8 cellular contexts compared by ENCODE assay signal in the genomic region with DNA sequence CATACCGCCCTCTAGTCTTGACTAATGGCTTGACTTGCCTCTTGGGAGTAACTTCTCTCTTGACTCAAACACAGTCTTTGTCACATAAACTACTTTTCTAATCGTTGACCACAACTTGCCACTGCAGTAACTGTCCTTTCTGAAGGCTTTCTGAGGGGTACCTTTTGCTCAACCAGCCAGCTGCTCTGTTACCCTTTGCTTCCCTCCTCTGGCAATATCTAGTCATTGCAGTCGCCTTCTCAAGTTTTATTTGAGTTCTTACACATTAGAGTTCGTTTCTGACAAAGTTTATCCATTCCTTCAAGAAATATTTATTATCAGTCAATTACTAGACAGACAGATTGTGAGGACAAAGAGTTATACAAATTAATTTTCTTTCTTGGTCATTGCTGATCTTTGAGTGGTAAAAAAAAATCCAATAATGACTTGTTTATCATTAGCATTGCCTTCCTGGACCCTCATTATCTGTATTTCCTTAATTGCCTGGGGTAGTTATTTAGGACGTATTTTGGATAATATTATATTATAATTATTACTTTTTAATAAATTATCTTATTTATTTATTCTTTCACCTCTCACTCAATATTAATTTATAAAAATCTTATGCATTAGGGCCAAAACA.
A peak's percentile ranks its signal among the peaks of the same experiment; 100 is the strongest.
DNase-seq lines count a peak whose midpoint lies in the region; ATAC-seq, FAIRE-seq and TF ChIP-seq lines count a peak whose summit lies in the region.

No MANE protein-coding gene starts in this region.

- H3K9me3 ChIP-seq in HCT116 (ENCODE audit: control insufficient read depth in 1 of 2, insufficient read depth in 1 of 2, low read depth in 1 of 2, low read length in 2 of 2): no peaks in the 10 kb centered on the region
- no peaks in the 10 kb centered on the region for H3K9me3 ChIP-seq in ascending aorta
- no peaks in the 10 kb centered on the region for H3K9me3 ChIP-seq in keratinocyte (ENCODE audit: control insufficient read depth, low read depth, low read length)
- H3K9me3 ChIP-seq in CD8-positive, alpha-beta memory T cell (ENCODE audit: low read length): no peaks in the 10 kb centered on the region

- TF ChIP-seq POLR2A in HCT116 (IDR thresholded peaks at IDR 0.05; ENCODE audit: borderline replicate concordance, extremely low read depth, insufficient read depth, insufficient read length): no peak

- peaks cover 12 to 19% (median 14%) of the 10 kb centered on the region in 5 donors for H3K9me3 Mint-ChIP-seq in CD8-positive, alpha-beta memory T cell

- no peaks in the 10 kb centered on the region for H3K4me1 ChIP-seq in HCT116 (ENCODE audit: control insufficient read depth in 1 of 2, insufficient read depth in 2 of 2, low read length in 2 of 2)
- no peaks in the 10 kb centered on the region for H3K4me1 ChIP-seq in ascending aorta
- no peaks in the 10 kb centered on the region for H3K4me1 ChIP-seq in keratinocyte (ENCODE audit: control insufficient read depth, extremely low read depth, insufficient read depth, low read length)
- no peaks in the 10 kb centered on the region for H3K4me1 ChIP-seq in CD8-positive, alpha-beta memory T cell (ENCODE audit: insufficient read depth, low read length)

- H3K79me2 ChIP-seq in HCT116 (ENCODE audit: insufficient read depth, low read length) (no peaks in the 10 kb centered on the region), keratinocyte (ENCODE audit: control insufficient read depth, insufficient read depth, low read length) (no peaks in the 10 kb centered on the region)

- DNase-seq in G401 (ENCODE audit: low spot score) (peak; percentile 15), HCT116 (ENCODE audit: low read depth, low spot score) (peak; percentile 48), NCI-H2029 treated with DMSO at 0.1 percent for 48 hours (lab: John Stamatoyannopoulos, UW) (peak; percentile 31), ascending aorta (ENCODE audit: low spot score in 2 of 2) (no peak), keratinocyte (ENCODE audit: low read depth, low spot score) (no peak)
- DNase-seq in CD8-positive, alpha-beta memory T cell: no peak

- CTCF ChIA-PET in HCT116 (lab: Charles Lee): no interaction called here
- CTCF ChIA-PET in CD8-positive, alpha-beta memory T cell (lab: Charles Lee): no interaction called here

- in situ Hi-C loops in G401 (cut with HindIII; ENCODE audit: low sequenced_read_pairs): no loop called here

- no peak overlapping the region for H3K27ac ChIP-seq in HCT116 (ENCODE audit: low read depth, low read length)
- H3K27ac ChIP-seq in ascending aorta: no peak overlapping the region
- no peak overlapping the region for H3K27ac ChIP-seq in keratinocyte (ENCODE audit: control insufficient read depth, insufficient read depth, low read length)
- H3K27ac ChIP-seq in CD8-positive, alpha-beta memory T cell (ENCODE audit: low read depth, low read length): no peak overlapping the region

- no TSS peak for BruUV-seq in HCT116 (replicated peaks; lab: Mats Ljungman, UMichigan)

- H3K27me3 ChIP-seq in HCT116 (ENCODE audit: insufficient read depth, low read length): no peaks in the 10 kb centered on the region
- no peaks in the 10 kb centered on the region for H3K27me3 ChIP-seq in ascending aorta
- H3K27me3 ChIP-seq in keratinocyte (ENCODE audit: control insufficient read depth, extremely low read depth, insufficient read depth, low read length): no peaks in the 10 kb centered on the region
- H3K27me3 ChIP-seq in CD8-positive, alpha-beta memory T cell (ENCODE audit: insufficient read depth, low read length, poor library complexity, severe bottlenecking): no peaks in the 10 kb centered on the region

- H3K36me3 Mint-ChIP-seq in CD8-positive, alpha-beta memory T cell: no peaks in the 10 kb centered on the region

- no peak overlapping the region for H3K9ac ChIP-seq in HCT116 (ENCODE audit: low read length)
- no peak overlapping the region for H3K9ac ChIP-seq in keratinocyte (ENCODE audit: control insufficient read depth, extremely low read depth, insufficient read depth, low read length)

- H3K9me1 ChIP-seq in keratinocyte (ENCODE audit: control insufficient read depth, extremely low read depth, insufficient read depth, low read length): no peaks in the 10 kb centered on the region

- TF ChIP-seq CTCF in HCT116 (IDR thresholded peaks at IDR 0.05 in 2 of 3, conservative IDR thresholded peaks at IDR 0.05 in 1 of 3; ENCODE audit: borderline replicate concordance in 1 of 3, insufficient read depth in 1 of 3, low read depth in 2 of 3, low read length in 2 of 3): peak; percentile 48 to 88 (median 71); a peak in 5 of 6 replicates
- peak in 2 of 3 experiments; percentile 22 to 42 for TF ChIP-seq CTCF in ascending aorta (IDR thresholded peaks at IDR 0.05)
- TF ChIP-seq CTCF in keratinocyte (optimal IDR thresholded peaks at IDR 0.05 in 1 of 3, IDR thresholded peaks at IDR 0.05 in 1 of 3, conservative IDR thresholded peaks at IDR 0.05 in 1 of 3; ENCODE audit: extremely low read depth in 1 of 3, insufficient read depth in 2 of 3, low read length in 3 of 3): peak; percentile 66 to 80 (median 72)

- RAD21 ChIA-PET in HCT116 (lab: Charles Lee; ENCODE audit: low non-redundant PET in 1 of 2, low total read pairs in 2 of 2, uncharacterized antibody in 2 of 2, unreplicated experiment in 2 of 2): no interaction called here

- H3K4me3 ChIP-seq in HCT116 (replicated peaks in 1 of 2; ENCODE audit: low read depth in 1 of 2, low read length in 2 of 2): no peak overlapping the region
- H3K4me3 ChIP-seq in ascending aorta: no peak overlapping the region
- H3K4me3 ChIP-seq in keratinocyte (ENCODE audit: control insufficient read depth in 2 of 3, extremely low read depth in 1 of 3, insufficient read depth in 2 of 3, low read depth in 1 of 3, low read length in 3 of 3): no peak overlapping the region
- H3K4me3 ChIP-seq in CD8-positive, alpha-beta memory T cell (ENCODE audit: low read length): no peak overlapping the region

- H3K4me1 Mint-ChIP-seq in CD8-positive, alpha-beta memory T cell: no peaks in the 10 kb centered on the region

- intact Hi-C loops in HCT116 (cut with micrococcal nuclease): no loop called here
- intact Hi-C loops in ascending aorta (cut with DNase I): no loop called here

- H3K9me2 ChIP-seq in HCT116 (ENCODE audit: insufficient read depth): no peaks in the 10 kb centered on the region

- TF ChIP-seq RAD21 in HCT116 (IDR thresholded peaks at IDR 0.05; ENCODE audit: low read depth): peak; percentile 79

- H3K36me3 ChIP-seq in HCT116 (ENCODE audit: control insufficient read depth in 1 of 2, insufficient read depth in 2 of 2, low read length in 2 of 2): no peaks in the 10 kb centered on the region
- H3K36me3 ChIP-seq in ascending aorta: no peaks in the 10 kb centered on the region
- H3K36me3 ChIP-seq in keratinocyte (ENCODE audit: control insufficient read depth in 2 of 2, extremely low read depth in 1 of 2, insufficient read depth in 2 of 2, low read length in 2 of 2): no peaks in the 10 kb centered on the region
- no peaks in the 10 kb centered on the region for H3K36me3 ChIP-seq in CD8-positive, alpha-beta memory T cell (ENCODE audit: insufficient read depth, low read length)

- H3K27ac Mint-ChIP-seq in CD8-positive, alpha-beta memory T cell: no peak overlapping the region

- H4K20me1 ChIP-seq in HCT116 (ENCODE audit: insufficient read depth): no peaks in the 10 kb centered on the region
- no peaks in the 10 kb centered on the region for H4K20me1 ChIP-seq in keratinocyte (ENCODE audit: control insufficient read depth, extremely low read depth, insufficient read depth, low read length)

- H2AFZ ChIP-seq in HCT116 (ENCODE audit: low read depth, low read length, poor library complexity, severe bottlenecking) (peak overlapping the region; percentile 77), keratinocyte (ENCODE audit: control insufficient read depth, low read length) (no peak overlapping the region)

- no peak for FAIRE-seq in keratinocyte (lab: Jason Lieb, UNC)

- POLR2A ChIA-PET in HCT116 (lab: Charles Lee): no interaction called here
- POLR2A ChIA-PET in CD8-positive, alpha-beta memory T cell (lab: Charles Lee): no interaction called here

- ATAC-seq in HCT116 (peak; percentile 71), GM21786 (IDR thresholded peaks at IDR 0.05; ENCODE audit: unreplicated experiment) (no peak)
- no peak for ATAC-seq in activated CD4-positive, CD25-positive, alpha-beta regulatory T cell treated with anti-CD3 and anti-CD28 coated beads, Interleukin-2, amount 50 U/mL, for 24 hours

- dilution Hi-C loops in keratinocyte (cut with MboI; ENCODE audit: extremely low pct_ligation_motif_present, low sequenced_read_pairs): no loop called here

- H3K4me2 ChIP-seq in HCT116 (ENCODE audit: low read length) (no peak overlapping the region), keratinocyte (ENCODE audit: control insufficient read depth, extremely low read depth, insufficient read depth, low read depth, low read length) (no peak overlapping the region)

- H3K4me3 Mint-ChIP-seq in CD8-positive, alpha-beta memory T cell: no peak overlapping the region

- H3K27me3 Mint-ChIP-seq in CD8-positive, alpha-beta memory T cell: no peaks in the 10 kb centered on the region

TF ChIP-seq in HCT116, 20 proteins besides CTCF, POLR2A, EP300 and RAD21 (continues in another document):
- no peak for TF ChIP-seq REST (IDR thresholded peaks at IDR 0.05; ENCODE audit: low read depth)
- no peak for TF ChIP-seq TCF7L2 (IDR thresholded peaks at IDR 0.05; ENCODE audit: borderline replicate concordance, extremely low read depth, insufficient read depth, insufficient read length)
- TF ChIP-seq JUND (IDR thresholded peaks at IDR 0.05): no peak

Comparison
In these comparisons a context has a peak if more than half of its experiments do, and no peak if none do; other contexts are left out.
1. DNase-seq: peak in G401 (single experiment), HCT116 (single experiment) and NCI-H2029 treated with DMSO at 0.1 percent for 48 hours (single experiment); none in ascending aorta (0 of 2), keratinocyte (single experiment) and CD8-positive, alpha-beta memory T cell (0 of 5).
2. Peak in every context shown above with its lines, with median percentiles within 50 percentile points of each other: CTCF ChIP-seq.